Comparison of ENCODE assay signal across 8 cellular contexts in genomic region chr19:49767967-49768581, GRCh38. TPM values are rescaled to one million over a fixed set of nuclear protein-coding genes. Genes with fewer than 3 reads are reported as not detected.
DNase-seq lines count a peak whose midpoint lies in the region; ATAC-seq and TF ChIP-seq lines count a peak whose summit lies in the region.

No MANE protein-coding gene starts in this region.

- peak overlapping the region; percentile 78 for H3K27ac Mint-ChIP-seq in Caco-2 (ENCODE audit: unreplicated experiment)

- intact Hi-C loops in Caco-2 (cut with micrococcal nuclease; ENCODE audit: unreplicated experiment) = loop anchor here (2.0 to 5.0 kb wide), 5 partner anchors 56 to 127 kb away; partner anchors contain the start of genes AKT1S1, PRMT1, PTOV1 and RRAS

- H3K27me3 Mint-ChIP-seq in Caco-2 (ENCODE audit: insufficient read depth, unreplicated experiment) = no peaks in the 10 kb centered on the region

- POLR2A ChIA-PET in Caco-2 (lab: Charles Lee) = interaction anchor here (0.5 kb wide), 1 partner anchor 72 kb away, joined by 4 read pairs; no protein-coding TSS in a partner anchor

- H3K27me3 ChIP-seq in Caco-2 (replicated peaks; ENCODE audit: control insufficient read depth, insufficient read depth, low read length) = no peaks in the 10 kb centered on the region
- H3K27me3 ChIP-seq in Peyer's patch = no peaks in the 10 kb centered on the region
- H3K27me3 ChIP-seq in neutrophil = no peaks in the 10 kb centered on the region

- BruUV-seq in Caco-2 (replicated peaks; lab: Mats Ljungman, UMichigan) = no TSS peak

- no peak for TF ChIP-seq POLR2A in Peyer's patch (IDR thresholded peaks at IDR 0.05)
- peak; percentile 4 for TF ChIP-seq POLR2A in erythroblast (IDR thresholded peaks at IDR 0.05; ENCODE audit: low read length)

- ATAC-seq in GM18861 (IDR thresholded peaks at IDR 0.05; ENCODE audit: unreplicated experiment) (no peak), HG03432 (IDR thresholded peaks at IDR 0.05; ENCODE audit: unreplicated experiment) (no peak)

- CTCF ChIA-PET in Caco-2 (lab: Charles Lee) = no interaction called here

- H3K27ac ChIP-seq in Peyer's patch = no peak overlapping the region
- peak overlapping the region; percentile 11 for H3K27ac ChIP-seq in neutrophil

- peak overlapping the region; percentile 86 for H3K4me3 Mint-ChIP-seq in Caco-2 (ENCODE audit: unreplicated experiment)

- peaks cover 27% of the 10 kb centered on the region for H3K4me1 Mint-ChIP-seq in Caco-2 (ENCODE audit: low read depth, unreplicated experiment)

- H3K36me3 ChIP-seq in Caco-2 (ENCODE audit: control insufficient read depth, insufficient read depth, low read length) (no peaks in the 10 kb centered on the region), Peyer's patch (no peaks in the 10 kb centered on the region), neutrophil (peaks cover 15% of the 10 kb centered on the region)

- no peak for TF ChIP-seq CTCF in Caco-2 (IDR thresholded peaks at IDR 0.05; ENCODE audit: insufficient read depth in 1 of 2, low read depth in 1 of 2, low read length in 1 of 2, severe bottlenecking in 1 of 2, unreplicated experiment in 1 of 2)
- no peak for TF ChIP-seq CTCF in Peyer's patch (IDR thresholded peaks at IDR 0.05)
- no peak for TF ChIP-seq CTCF in neutrophil (IDR thresholded peaks at IDR 0.05)

- no peaks in the 10 kb centered on the region for H3K9me3 ChIP-seq in Caco-2
- no peaks in the 10 kb centered on the region for H3K9me3 ChIP-seq in Peyer's patch
- H3K9me3 ChIP-seq in neutrophil = no peaks in the 10 kb centered on the region

- H3K4me3 ChIP-seq in Caco-2 (ENCODE audit: low read depth, low read length) (peak overlapping the region; percentile 97), Peyer's patch (peak overlapping the region in 3 of 4 donors; percentile 71 to 95 (median 77)), neutrophil (ENCODE audit: low read depth in 1 of 2, low read length in 1 of 2) (peak overlapping the region; percentile 79 to 97)

- no peaks in the 10 kb centered on the region for H3K9me3 Mint-ChIP-seq in Caco-2 (ENCODE audit: unreplicated experiment)

- DNase-seq in Caco-2 = no peak
- no peak for DNase-seq in Peyer's patch
- DNase-seq in erythroblast (lab: John Stamatoyannopoulos, UW) = no peak
- DNase-seq in GM19240 (ENCODE audit: insufficient read length, low spot score) = no peak
- no peak for DNase-seq in iPS-NIHi7 (ENCODE audit: extremely low spot score)

- H3K36me3 Mint-ChIP-seq in Caco-2 (ENCODE audit: insufficient read depth, unreplicated experiment) = peaks cover 41% of the 10 kb centered on the region

- peaks cover 29% of the 10 kb centered on the region for H3K4me1 ChIP-seq in Caco-2
- peaks cover 5 to 30% (median 6%) of the 10 kb centered on the region in 4 donors for H3K4me1 ChIP-seq in Peyer's patch
- H3K4me1 ChIP-seq in neutrophil (ENCODE audit: control insufficient read depth in 1 of 2, insufficient read depth in 1 of 2, low read depth in 1 of 2, low read length in 1 of 2) = peaks cover 25 to 32% of the 10 kb centered on the region in 2 experiments

RNA-seq across cellular contexts. Expression of gene AP2A1, which starts 1.3 kb away (rescaled TPM):
- 107 and 126 TPM in 2 replicates for total RNA-seq in Caco-2 (2022)
- total RNA-seq in Peyer's patch = 100 to 1,000 TPM in 1 of 4 donors, 10 to 100 TPM in 3; 57.8 to 102 (median 85.1) TPM

RNA-seq across cellular contexts. Expression of gene TSKS, which starts 5.0 kb away (rescaled TPM):
- total RNA-seq in Caco-2 (2022) (not detected in 2 replicates), Peyer's patch (not detected)

RNA-seq across cellular contexts. Expression of gene FUZ, which starts 45.0 kb away (rescaled TPM):
- 0.75 and 0.93 TPM in 2 replicates for total RNA-seq in Caco-2 (2022)
- 10 to 100 TPM in 3 of 4 donors, 1 to 10 TPM in 1; 4.1 to 13.8 (median 12.3) TPM for total RNA-seq in Peyer's patch

RNA-seq across cellular contexts. Expression of gene MED25, which starts 50.0 kb away (rescaled TPM):
- total RNA-seq in Caco-2 (2022) (102 and 104 TPM in 2 replicates), Peyer's patch (10 to 100 TPM; 29.7 to 57.7 (median 41.8) TPM)
